In the genomic region with DNA sequence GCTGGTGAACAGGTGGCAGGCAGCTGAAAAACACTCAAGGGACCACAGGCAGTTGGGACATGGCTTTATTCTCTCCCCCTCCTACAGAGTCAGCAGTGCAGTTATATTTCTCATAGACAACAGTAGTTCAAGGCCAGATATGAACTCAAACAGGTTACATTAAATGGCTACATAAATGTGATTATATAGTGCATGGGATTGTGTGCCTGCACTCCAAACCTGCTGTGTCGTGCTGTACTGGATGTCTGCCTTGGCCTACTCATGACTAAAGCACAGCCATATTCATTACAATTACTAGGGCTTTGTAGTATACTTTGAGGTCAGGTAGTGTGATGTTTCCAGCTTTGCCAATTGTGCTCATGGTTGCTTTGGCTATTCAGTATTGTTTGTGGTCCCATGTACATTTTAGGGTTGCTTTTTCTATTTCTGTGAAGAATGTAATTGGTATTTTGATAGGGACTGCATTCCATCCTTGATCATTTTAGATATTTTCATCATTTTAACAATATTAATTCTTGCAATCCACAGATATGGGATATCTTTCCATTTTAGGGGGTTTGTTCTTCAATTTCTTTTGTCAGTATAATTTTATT, we compare ENCODE assay signal across 1 cellular context.
TF ChIP-seq lines count a peak whose summit lies in the region.

No MANE protein-coding gene starts in this region.

TF ChIP-seq in GM12878, 131 proteins besides CTCF, POLR2A, EP300 and RAD21 (continued from another document):
- TF ChIP-seq, protein P1, sequence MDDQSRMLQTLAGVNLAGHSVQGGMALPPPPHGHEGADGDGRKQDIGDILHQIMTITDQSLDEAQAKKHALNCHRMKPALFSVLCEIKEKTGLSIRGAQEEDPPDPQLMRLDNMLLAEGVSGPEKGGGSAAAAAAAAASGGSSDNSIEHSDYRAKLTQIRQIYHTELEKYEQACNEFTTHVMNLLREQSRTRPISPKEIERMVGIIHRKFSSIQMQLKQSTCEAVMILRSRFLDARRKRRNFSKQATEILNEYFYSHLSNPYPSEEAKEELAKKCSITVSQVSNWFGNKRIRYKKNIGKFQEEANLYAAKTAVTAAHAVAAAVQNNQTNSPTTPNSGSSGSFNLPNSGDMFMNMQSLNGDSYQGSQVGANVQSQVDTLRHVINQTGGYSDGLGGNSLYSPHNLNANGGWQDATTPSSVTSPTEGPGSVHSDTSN (IDR thresholded peaks at IDR 0.05; ENCODE audit: insufficient replicate concordance, low read depth, low read length) = no peak
